ENCODE assay signal across 13 cellular contexts in genomic region chr1:101079341-101079740, GRCh38.
"Had no signal": no experiment of that assay in that cellular context is flagged by ENCODE, and none has a peak within 500 bp of the region (broad histone marks: within the 10 kb centered on the region; RNA-seq: fewer than 3 reads in every experiment).

No MANE protein-coding gene starts in this region.

- DNase-seq: activated CD4-positive, alpha-beta T cell treated with anti-CD3 and anti-CD28 coated beads, Interleukin-2, amount 10 ng/mL, durations not matched to agents 24 days and 14 days; activated naive CD4-positive, alpha-beta T cell treated with anti-CD3 and anti-CD28 coated beads for 36 hours; heart right ventricle; islet precursor cell; left lung; mesenchymal stem cell; pancreas; stimulated activated CD4-positive, alpha-beta T cell treated with anti-CD3 and anti-CD28 coated beads, Interleukin-4, amount 100 ng/mL, for 1 hour; stimulated activated CD8-positive, alpha-beta memory T cell treated with anti-CD3 and anti-CD28 coated beads, Interleukin-4, amount 100 ng/mL, for 48 hours; T-helper 9 cell; upper lobe of left lung had no signal

- H3K27me3 ChIP-seq: cardiac muscle cell, heart right ventricle, left lung, pancreas, upper lobe of left lung had no signal

- H3K9me3 ChIP-seq: heart right ventricle, left lung, pancreas, upper lobe of left lung had no signal

- H3K4me3 ChIP-seq: cardiac muscle cell, heart right ventricle, left lung, pancreas, upper lobe of left lung had no signal

- H3K36me3 ChIP-seq: pancreas, upper lobe of left lung had no signal

- ATAC-seq: left lung, pancreas, WTC11 had no signal

- H3K4me1 ChIP-seq: heart right ventricle, left lung, pancreas, upper lobe of left lung had no signal

- H3K27ac ChIP-seq: cardiac muscle cell, heart right ventricle, left lung, pancreas, upper lobe of left lung had no signal
